8 cellular contexts compared by ENCODE assay signal in the genomic region with DNA sequence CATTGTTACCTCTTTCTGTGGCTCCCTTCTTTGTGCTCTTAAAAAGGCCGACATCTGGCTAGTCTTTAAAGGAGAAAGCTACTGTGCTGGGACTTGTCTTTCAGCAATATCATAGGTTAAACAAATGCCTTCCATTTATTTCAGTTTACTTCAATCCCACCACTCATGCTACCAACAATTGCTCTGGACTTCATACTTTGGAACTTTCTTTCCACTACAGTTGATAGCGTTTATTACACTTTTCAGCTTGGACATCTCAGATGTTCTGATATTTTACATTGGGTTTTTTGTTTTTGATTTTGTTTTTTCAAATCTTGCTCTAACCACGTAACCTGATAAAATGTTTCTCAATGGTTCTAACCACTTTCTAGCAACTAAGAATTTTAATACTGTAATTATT. TPM values are rescaled to one million over a fixed set of nuclear protein-coding genes. Genes with fewer than 3 reads are reported as not detected.
DNase-seq lines count a peak whose midpoint lies in the region; ATAC-seq, FAIRE-seq and TF ChIP-seq lines count a peak whose summit lies in the region.

No MANE protein-coding gene starts in this region.

- H3K4me3 Mint-ChIP-seq in IgD-negative memory B cell (peak overlapping the region in 3 of 4 donors; percentile 30 to 98 (median 97)), naive B cell (peak overlapping the region; percentile 48 to 100 (median 96))

- H3K27ac Mint-ChIP-seq in IgD-negative memory B cell: peak overlapping the region; percentile 44 to 88 (median 60)
- H3K27ac Mint-ChIP-seq in naive B cell: peak overlapping the region in 4 of 6 donors; percentile 43 to 97 (median 88)

- CTCF ChIA-PET in AG04449 (lab: Yijun Ruan, JAX): no interaction called here

- H3K9me3 Mint-ChIP-seq in IgD-negative memory B cell (no peaks in the 10 kb centered on the region), naive B cell (no peaks in the 10 kb centered on the region)

- no peak for FAIRE-seq in D721Med (lab: Jason Lieb, UNC)

- H3K4me3 ChIP-seq in AG04449 (ENCODE audit: low read depth, low read length) (peak overlapping the region; percentile 86), cardiac fibroblast (replicated peaks in 1 of 2; ENCODE audit: low read depth in 2 of 2, low read length in 2 of 2) (peak overlapping the region; percentile 92 to 93)

- DNase-seq in AG04449 (ENCODE audit: low read depth, low spot score): no peak
- DNase-seq in cardiac fibroblast (ENCODE audit: low read depth in 2 of 2): no peak
- DNase-seq in naive B cell: no peak
- DNase-seq in posterior vena cava (ENCODE audit: low spot score): no peak
- DNase-seq in COLO668 (lab: John Stamatoyannopoulos, UW; ENCODE audit: unreplicated experiment): no peak
- DNase-seq in D721Med (ENCODE audit: insufficient read length, low spot score): no peak

- H3K27me3 Mint-ChIP-seq in IgD-negative memory B cell (no peaks in the 10 kb centered on the region), naive B cell (no peaks in the 10 kb centered on the region)

- ATAC-seq in naive B cell (ENCODE audit: low read depth in 2 of 2): no peak
- no peak for ATAC-seq in GM21576 (IDR thresholded peaks at IDR 0.05; ENCODE audit: unreplicated experiment)

- H3K36me3 Mint-ChIP-seq in IgD-negative memory B cell (no peaks in the 10 kb centered on the region), naive B cell (peaks cover 0 to under 1% of the 10 kb centered on the region in 2 donors)

- no peak for TF ChIP-seq CTCF in AG04449 (IDR thresholded peaks at IDR 0.05; ENCODE audit: insufficient read depth, low read length, missing control alignments)
- TF ChIP-seq CTCF in cardiac fibroblast (IDR thresholded peaks at IDR 0.05; ENCODE audit: low read depth, low read length): no peak
- TF ChIP-seq CTCF in D721Med (IDR thresholded peaks at IDR 0.05; ENCODE audit: insufficient read depth, missing control alignments): no peak

- POLR2A ChIA-PET in AG04449 (lab: Yijun Ruan, JAX): interaction anchor here (1.0 kb wide), 1 partner anchor 138 kb away, joined by 3 read pairs; no protein-coding TSS in a partner anchor

- H3K4me1 Mint-ChIP-seq in IgD-negative memory B cell: peaks cover 28 to 32% (median 32%) of the 10 kb centered on the region in 3 donors
- peaks cover 27 to 38% (median 36%) of the 10 kb centered on the region in 3 donors for H3K4me1 Mint-ChIP-seq in naive B cell

- intact Hi-C loops in posterior vena cava (cut with DNase I): no loop called here

RNA-seq across cellular contexts. Expression of gene CBLB, which starts 1.2 kb away (rescaled TPM):
- polyA plus RNA-seq in IgD-negative memory B cell (16.0 TPM), naive B cell (ENCODE audit: low read depth in 6 of 6) (10 to 100 TPM; 20.0 to 33.3 (median 26.7) TPM)
- 100 to 1,000 TPM; 112 to 141 TPM for total RNA-seq in posterior vena cava
